In the genomic region with DNA sequence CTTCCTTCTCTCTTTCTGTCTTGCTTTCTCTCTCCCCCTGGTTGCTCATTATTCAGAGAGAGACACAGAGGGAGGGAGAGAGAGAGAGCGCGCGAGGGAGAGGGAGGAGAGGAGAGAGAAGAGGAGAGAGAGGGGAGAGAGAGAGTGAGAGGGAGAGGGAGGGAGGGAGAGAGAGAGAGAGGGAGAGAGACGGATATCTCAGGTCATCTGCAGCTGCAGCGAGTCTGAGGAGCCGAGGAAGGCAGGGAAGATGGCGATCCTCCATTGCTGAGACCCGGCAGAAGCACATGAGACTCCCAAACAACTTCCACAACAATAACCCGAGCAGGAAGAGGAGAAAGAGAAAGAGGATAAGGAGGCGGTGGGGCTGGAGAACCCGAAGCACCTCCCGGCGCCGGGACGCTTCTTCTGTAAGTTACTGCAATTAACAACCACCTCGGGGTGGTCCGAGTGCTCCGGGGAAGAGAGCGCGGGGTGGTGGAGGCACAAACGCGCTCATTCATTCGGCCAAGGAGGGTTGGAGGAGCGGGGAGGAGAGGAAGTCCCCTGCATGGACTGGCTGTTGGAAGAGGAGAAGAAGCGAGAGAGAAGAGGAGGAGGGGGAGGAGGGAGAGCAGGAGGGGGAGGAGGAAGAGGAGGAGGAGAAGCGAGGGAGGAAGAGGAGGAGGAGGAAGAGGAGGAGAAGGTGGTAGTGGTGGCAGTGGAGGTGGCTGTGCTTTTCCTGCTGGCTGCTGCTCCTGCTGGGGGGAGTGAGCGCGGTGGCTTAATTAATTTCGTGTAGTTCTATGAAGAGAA, we compare ENCODE assay signal across 1 cellular context.
A peak's percentile ranks its signal among the peaks of the same experiment; 100 is the strongest.
TF ChIP-seq lines count a peak whose summit lies in the region.

A gene with protein sequence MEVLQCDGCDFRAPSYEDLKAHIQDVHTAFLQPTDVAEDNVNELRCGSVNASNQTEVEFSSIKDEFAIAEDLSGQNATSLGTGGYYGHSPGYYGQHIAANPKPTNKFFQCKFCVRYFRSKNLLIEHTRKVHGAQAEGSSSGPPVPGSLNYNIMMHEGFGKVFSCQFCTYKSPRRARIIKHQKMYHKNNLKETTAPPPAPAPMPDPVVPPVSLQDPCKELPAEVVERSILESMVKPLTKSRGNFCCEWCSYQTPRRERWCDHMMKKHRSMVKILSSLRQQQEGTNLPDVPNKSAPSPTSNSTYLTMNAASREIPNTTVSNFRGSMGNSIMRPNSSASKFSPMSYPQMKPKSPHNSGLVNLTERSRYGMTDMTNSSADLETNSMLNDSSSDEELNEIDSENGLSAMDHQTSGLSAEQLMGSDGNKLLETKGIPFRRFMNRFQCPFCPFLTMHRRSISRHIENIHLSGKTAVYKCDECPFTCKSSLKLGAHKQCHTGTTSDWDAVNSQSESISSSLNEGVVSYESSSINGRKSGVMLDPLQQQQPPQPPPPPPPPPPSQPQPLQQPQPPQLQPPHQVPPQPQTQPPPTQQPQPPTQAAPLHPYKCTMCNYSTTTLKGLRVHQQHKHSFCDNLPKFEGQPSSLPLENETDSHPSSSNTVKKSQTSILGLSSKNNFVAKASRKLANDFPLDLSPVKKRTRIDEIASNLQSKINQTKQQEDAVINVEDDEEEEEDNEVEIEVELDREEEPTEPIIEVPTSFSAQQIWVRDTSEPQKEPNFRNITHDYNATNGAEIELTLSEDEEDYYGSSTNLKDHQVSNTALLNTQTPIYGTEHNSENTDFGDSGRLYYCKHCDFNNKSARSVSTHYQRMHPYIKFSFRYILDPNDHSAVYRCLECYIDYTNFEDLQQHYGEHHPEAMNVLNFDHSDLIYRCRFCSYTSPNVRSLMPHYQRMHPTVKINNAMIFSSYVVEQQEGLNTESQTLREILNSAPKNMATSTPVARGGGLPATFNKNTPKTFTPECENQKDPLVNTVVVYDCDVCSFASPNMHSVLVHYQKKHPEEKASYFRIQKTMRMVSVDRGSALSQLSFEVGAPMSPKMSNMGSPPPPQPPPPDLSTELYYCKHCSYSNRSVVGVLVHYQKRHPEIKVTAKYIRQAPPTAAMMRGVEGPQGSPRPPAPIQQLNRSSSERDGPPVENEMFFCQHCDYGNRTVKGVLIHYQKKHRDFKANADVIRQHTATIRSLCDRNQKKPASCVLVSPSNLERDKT (N-terminal part only) (plus strand): TSS at position 221 of the 795 bp plus-strand sequence. CDS start 60,218 bp downstream, outside the sequence.

TF ChIP-seq in HEK293, 187 proteins besides CTCF, POLR2A, EP300 and RAD21 (continued from another document and continues in another):
- TF ChIP-seq ZNF555 (tag by site-specific recombination; conservative IDR thresholded peaks at IDR 0.05) (no peak), ZNF596 (tag by site-specific recombination; IDR thresholded peaks at IDR 0.05) (peak; percentile 96), ZNF433 (tag by site-specific recombination; IDR thresholded peaks at IDR 0.05; ENCODE audit: low read depth) (no peak), OVOL3 (tag by site-specific recombination; IDR thresholded peaks at IDR 0.05) (no peak), ZNF747 (tag by site-specific recombination; IDR thresholded peaks at IDR 0.05) (no peak), ZNF292 (tag by site-specific recombination; IDR thresholded peaks at IDR 0.05; ENCODE audit: borderline replicate concordance, low read depth) (no peak), ZNF530 (tag by site-specific recombination; IDR thresholded peaks at IDR 0.05; ENCODE audit: low read depth) (no peak), ZNF560 (tag by site-specific recombination; IDR thresholded peaks at IDR 0.05; ENCODE audit: borderline replicate concordance) (no peak), KLF16 (tag by site-specific recombination; IDR thresholded peaks at IDR 0.05) (peak; percentile 41; the same call in 1 of the 2 replicates), ZNF23 (tag by site-specific recombination; IDR thresholded peaks at IDR 0.05; ENCODE audit: borderline replicate concordance) (no peak), ZSCAN16 (tag by site-specific recombination; IDR thresholded peaks at IDR 0.05) (peak; percentile 47), ZNF701 (tag by site-specific recombination; IDR thresholded peaks at IDR 0.05) (no peak), ZNF10 (tag by site-specific recombination; IDR thresholded peaks at IDR 0.05) (no peak), SALL2 (tag by site-specific recombination; IDR thresholded peaks at IDR 0.05; ENCODE audit: borderline replicate concordance) (no peak), ZFHX2 (tag by site-specific recombination; conservative IDR thresholded peaks at IDR 0.05) (peak; percentile 96), SP2 (tag by site-specific recombination; IDR thresholded peaks at IDR 0.05) (no peak), SP7 (tag by site-specific recombination; IDR thresholded peaks at IDR 0.05) (peak; percentile 58), EGR2 (tag by site-specific recombination; IDR thresholded peaks at IDR 0.05; ENCODE audit: low read depth) (peak; percentile 98), GLIS1 (tag by site-specific recombination; IDR thresholded peaks at IDR 0.05) (peak; percentile 4; the same call in 1 of the 2 replicates), ZNF623 (tag by site-specific recombination; IDR thresholded peaks at IDR 0.05) (no peak), ZNF664 (tag by site-specific recombination; IDR thresholded peaks at IDR 0.05) (no peak), ZNF248 (tag by site-specific recombination; IDR thresholded peaks at IDR 0.05) (no peak)
- TF ChIP-seq, protein P1, sequence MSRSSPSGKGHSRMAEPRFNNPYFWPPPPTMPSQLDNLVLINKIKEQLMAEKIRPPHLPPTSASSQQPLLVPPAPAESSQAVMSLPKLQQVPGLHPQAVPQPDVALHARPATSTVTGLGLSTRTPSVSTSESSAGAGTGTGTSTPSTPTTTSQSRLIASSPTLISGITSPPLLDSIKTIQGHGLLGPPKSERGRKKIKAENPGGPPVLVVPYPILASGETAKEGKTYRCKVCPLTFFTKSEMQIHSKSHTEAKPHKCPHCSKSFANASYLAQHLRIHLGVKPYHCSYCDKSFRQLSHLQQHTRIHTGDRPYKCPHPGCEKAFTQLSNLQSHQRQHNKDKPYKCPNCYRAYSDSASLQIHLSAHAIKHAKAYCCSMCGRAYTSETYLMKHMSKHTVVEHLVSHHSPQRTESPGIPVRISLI (tag by site-specific recombination; IDR thresholded peaks at IDR 0.05): no peak
- TF ChIP-seq, protein P2, sequence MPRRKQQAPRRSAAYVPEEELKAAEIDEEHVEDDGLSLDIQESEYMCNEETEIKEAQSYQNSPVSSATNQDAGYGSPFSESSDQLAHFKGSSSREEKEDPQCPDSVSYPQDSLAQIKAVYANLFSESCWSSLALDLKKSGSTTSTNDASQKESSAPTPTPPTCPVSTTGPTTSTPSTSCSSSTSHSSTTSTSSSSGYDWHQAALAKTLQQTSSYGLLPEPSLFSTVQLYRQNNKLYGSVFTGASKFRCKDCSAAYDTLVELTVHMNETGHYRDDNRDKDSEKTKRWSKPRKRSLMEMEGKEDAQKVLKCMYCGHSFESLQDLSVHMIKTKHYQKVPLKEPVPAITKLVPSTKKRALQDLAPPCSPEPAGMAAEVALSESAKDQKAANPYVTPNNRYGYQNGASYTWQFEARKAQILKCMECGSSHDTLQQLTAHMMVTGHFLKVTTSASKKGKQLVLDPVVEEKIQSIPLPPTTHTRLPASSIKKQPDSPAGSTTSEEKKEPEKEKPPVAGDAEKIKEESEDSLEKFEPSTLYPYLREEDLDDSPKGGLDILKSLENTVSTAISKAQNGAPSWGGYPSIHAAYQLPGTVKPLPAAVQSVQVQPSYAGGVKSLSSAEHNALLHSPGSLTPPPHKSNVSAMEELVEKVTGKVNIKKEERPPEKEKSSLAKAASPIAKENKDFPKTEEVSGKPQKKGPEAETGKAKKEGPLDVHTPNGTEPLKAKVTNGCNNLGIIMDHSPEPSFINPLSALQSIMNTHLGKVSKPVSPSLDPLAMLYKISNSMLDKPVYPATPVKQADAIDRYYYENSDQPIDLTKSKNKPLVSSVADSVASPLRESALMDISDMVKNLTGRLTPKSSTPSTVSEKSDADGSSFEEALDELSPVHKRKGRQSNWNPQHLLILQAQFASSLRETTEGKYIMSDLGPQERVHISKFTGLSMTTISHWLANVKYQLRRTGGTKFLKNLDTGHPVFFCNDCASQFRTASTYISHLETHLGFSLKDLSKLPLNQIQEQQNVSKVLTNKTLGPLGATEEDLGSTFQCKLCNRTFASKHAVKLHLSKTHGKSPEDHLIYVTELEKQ (tag by site-specific recombination; IDR thresholded peaks at IDR 0.05; ENCODE audit: borderline replicate concordance): no peak
- TF ChIP-seq, protein P3, sequence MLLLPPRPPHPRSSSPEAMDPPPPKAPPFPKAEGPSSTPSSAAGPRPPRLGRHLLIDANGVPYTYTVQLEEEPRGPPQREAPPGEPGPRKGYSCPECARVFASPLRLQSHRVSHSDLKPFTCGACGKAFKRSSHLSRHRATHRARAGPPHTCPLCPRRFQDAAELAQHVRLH (tag by site-specific recombination; IDR thresholded peaks at IDR 0.05): peak; percentile 74
- TF ChIP-seq, protein P4, sequence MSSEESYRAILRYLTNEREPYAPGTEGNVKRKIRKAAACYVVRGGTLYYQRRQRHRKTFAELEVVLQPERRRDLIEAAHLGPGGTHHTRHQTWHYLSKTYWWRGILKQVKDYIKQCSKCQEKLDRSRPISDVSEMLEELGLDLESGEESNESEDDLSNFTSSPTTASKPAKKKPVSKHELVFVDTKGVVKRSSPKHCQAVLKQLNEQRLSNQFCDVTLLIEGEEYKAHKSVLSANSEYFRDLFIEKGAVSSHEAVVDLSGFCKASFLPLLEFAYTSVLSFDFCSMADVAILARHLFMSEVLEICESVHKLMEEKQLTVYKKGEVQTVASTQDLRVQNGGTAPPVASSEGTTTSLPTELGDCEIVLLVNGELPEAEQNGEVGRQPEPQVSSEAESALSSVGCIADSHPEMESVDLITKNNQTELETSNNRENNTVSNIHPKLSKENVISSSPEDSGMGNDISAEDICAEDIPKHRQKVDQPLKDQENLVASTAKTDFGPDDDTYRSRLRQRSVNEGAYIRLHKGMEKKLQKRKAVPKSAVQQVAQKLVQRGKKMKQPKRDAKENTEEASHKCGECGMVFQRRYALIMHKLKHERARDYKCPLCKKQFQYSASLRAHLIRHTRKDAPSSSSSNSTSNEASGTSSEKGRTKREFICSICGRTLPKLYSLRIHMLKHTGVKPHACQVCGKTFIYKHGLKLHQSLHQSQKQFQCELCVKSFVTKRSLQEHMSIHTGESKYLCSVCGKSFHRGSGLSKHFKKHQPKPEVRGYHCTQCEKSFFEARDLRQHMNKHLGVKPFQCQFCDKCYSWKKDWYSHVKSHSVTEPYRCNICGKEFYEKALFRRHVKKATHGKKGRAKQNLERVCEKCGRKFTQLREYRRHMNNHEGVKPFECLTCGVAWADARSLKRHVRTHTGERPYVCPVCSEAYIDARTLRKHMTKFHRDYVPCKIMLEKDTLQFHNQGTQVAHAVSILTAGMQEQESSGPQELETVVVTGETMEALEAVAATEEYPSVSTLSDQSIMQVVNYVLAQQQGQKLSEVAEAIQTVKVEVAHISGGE (tag by site-specific recombination; conservative IDR thresholded peaks at IDR 0.05; ENCODE audit: low read depth): peak; percentile 37; the same call in 1 of the 2 replicates
- TF ChIP-seq, protein P5, sequence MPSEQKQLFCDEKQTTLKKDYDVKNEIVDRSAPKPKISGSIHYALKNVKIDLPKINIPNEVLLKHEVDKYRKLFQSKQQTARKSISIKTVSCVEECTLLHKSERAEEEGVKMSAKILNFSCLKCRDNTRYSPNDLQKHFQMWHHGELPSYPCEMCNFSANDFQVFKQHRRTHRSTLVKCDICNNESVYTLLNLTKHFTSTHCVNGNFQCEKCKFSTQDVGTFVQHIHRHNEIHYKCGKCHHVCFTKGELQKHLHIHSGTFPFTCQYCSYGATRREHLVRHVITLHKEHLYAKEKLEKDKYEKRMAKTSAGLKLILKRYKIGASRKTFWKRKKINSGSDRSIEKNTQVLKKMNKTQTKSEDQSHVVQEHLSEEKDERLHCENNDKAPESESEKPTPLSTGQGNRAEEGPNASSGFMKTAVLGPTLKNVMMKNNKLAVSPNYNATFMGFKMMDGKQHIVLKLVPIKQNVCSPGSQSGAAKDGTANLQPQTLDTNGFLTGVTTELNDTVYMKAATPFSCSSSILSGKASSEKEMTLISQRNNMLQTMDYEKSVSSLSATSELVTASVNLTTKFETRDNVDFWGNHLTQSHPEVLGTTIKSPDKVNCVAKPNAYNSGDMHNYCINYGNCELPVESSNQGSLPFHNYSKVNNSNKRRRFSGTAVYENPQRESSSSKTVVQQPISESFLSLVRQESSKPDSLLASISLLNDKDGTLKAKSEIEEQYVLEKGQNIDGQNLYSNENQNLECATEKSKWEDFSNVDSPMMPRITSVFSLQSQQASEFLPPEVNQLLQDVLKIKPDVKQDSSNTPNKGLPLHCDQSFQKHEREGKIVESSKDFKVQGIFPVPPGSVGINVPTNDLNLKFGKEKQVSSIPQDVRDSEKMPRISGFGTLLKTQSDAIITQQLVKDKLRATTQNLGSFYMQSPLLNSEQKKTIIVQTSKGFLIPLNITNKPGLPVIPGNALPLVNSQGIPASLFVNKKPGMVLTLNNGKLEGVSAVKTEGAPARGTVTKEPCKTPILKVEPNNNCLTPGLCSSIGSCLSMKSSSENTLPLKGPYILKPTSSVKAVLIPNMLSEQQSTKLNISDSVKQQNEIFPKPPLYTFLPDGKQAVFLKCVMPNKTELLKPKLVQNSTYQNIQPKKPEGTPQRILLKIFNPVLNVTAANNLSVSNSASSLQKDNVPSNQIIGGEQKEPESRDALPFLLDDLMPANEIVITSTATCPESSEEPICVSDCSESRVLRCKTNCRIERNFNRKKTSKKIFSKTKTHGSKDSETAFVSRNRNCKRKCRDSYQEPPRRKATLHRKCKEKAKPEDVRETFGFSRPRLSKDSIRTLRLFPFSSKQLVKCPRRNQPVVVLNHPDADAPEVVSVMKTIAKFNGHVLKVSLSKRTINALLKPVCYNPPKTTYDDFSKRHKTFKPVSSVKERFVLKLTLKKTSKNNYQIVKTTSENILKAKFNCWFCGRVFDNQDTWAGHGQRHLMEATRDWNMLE (tag by site-specific recombination; conservative IDR thresholded peaks at IDR 0.05; ENCODE audit: low read depth): no peak
- TF ChIP-seq, protein P6, sequence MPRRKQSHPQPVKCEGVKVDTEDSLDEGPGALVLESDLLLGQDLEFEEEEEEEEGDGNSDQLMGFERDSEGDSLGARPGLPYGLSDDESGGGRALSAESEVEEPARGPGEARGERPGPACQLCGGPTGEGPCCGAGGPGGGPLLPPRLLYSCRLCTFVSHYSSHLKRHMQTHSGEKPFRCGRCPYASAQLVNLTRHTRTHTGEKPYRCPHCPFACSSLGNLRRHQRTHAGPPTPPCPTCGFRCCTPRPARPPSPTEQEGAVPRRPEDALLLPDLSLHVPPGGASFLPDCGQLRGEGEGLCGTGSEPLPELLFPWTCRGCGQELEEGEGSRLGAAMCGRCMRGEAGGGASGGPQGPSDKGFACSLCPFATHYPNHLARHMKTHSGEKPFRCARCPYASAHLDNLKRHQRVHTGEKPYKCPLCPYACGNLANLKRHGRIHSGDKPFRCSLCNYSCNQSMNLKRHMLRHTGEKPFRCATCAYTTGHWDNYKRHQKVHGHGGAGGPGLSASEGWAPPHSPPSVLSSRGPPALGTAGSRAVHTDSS (tag by site-specific recombination; IDR thresholded peaks at IDR 0.05): peak; percentile 98
- TF ChIP-seq, protein P7, sequence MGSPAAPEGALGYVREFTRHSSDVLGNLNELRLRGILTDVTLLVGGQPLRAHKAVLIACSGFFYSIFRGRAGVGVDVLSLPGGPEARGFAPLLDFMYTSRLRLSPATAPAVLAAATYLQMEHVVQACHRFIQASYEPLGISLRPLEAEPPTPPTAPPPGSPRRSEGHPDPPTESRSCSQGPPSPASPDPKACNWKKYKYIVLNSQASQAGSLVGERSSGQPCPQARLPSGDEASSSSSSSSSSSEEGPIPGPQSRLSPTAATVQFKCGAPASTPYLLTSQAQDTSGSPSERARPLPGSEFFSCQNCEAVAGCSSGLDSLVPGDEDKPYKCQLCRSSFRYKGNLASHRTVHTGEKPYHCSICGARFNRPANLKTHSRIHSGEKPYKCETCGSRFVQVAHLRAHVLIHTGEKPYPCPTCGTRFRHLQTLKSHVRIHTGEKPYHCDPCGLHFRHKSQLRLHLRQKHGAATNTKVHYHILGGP (tag by site-specific recombination; IDR thresholded peaks at IDR 0.05): no peak
